11 cellular contexts compared by ENCODE assay signal in the genomic region with DNA sequence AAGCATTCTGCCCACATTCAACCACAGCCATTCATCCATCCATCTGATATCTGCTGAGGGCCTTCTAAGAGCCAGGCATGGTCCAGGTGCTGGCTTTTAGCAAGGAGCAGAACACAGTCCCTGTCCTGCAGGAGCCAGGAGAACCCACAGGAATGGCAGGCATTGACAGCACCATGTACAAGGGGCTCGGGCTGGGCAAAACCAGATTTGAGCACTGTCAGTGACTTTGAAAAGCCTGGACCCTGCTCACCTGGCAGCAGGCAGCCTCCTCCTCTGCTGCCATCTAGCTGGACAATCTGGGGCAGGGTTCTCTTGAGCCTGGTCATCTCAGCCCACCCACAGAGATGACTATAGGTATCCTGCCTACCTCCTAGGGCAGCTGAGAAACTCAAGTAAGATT.
DNase-seq lines count a peak whose midpoint lies in the region; TF ChIP-seq lines count a peak whose summit lies in the region.
"Had no signal": no experiment of that assay in that cellular context is flagged by ENCODE, and none has a peak within 500 bp of the region (broad histone marks: within the 10 kb centered on the region; RNA-seq: fewer than 3 reads in every experiment).

No MANE protein-coding gene starts in this region.

- peak overlapping the region in 1 of 3 experiments; percentile 55 for H3K4me3 Mint-ChIP-seq in nephron

- no peaks in the 10 kb centered on the region for H3K36me3 Mint-ChIP-seq in nephron (ENCODE audit: low read depth)

- H3K4me1 ChIP-seq in BE2C, result peaks cover 4% of the 10 kb centered on the region

- DNase-seq in BE2C (no peak), M059J (ENCODE audit: low read depth) (peak; percentile 40), ecto neural progenitor cell (ENCODE audit: low spot score) (peak; percentile 50), NCI-H1048 (lab: John Stamatoyannopoulos, UW) (no peak), dedifferentiated amniotic fluid mesenchymal stem cell (ENCODE audit: extremely low spot score) (no peak), NCI-H510A treated with DMSO at 0.1 percent for 48 hours (lab: John Stamatoyannopoulos, UW) (no peak), KBM-7 (no peak)
- DNase-seq: activated naive CD4-positive, alpha-beta T cell; GM23248; NCI-H2081 had no signal

- H3K36me3 ChIP-seq in BE2C, result no peaks in the 10 kb centered on the region

- H3K27ac Mint-ChIP-seq in nephron, result peak overlapping the region; percentile 93 to 98 (median 98)

- in situ Hi-C loops in KBM-7 (cut with MboI; ENCODE audit: low pct_unique_long_range_greater_than_20kb, low sequenced_read_pairs), result no loop called here

- H3K27me3 ChIP-seq in BE2C, result no peaks in the 10 kb centered on the region; the same call in 1 of the 2 replicates

- H3K4me1 Mint-ChIP-seq in nephron, result peaks cover 94% of the 10 kb centered on the region

- H3K9me3 ChIP-seq in BE2C, result no peaks in the 10 kb centered on the region

- H3K4me3 ChIP-seq in BE2C (ENCODE audit: low read depth, low read length), result no peak overlapping the region
- H3K4me3 ChIP-seq: GM23248 had no signal

- no peaks in the 10 kb centered on the region for H3K9me3 Mint-ChIP-seq in nephron

- H3K27me3 Mint-ChIP-seq in nephron (ENCODE audit: low read depth), result no peaks in the 10 kb centered on the region

- TF ChIP-seq CTCF in BE2C (IDR thresholded peaks at IDR 0.05; ENCODE audit: low read depth, low read length) (peak; percentile 16; the same call in 1 of the 2 replicates), nephron (IDR thresholded peaks at IDR 0.05; ENCODE audit: unreplicated experiment in 3 of 3) (no peak)

Comparison
In these comparisons a context has a peak if more than half of its experiments do, and no peak if none do; other contexts are left out.
1. DNase-seq: peak in M059J (single experiment) and ecto neural progenitor cell (single experiment); none in BE2C (single experiment), NCI-H1048 (single experiment), dedifferentiated amniotic fluid mesenchymal stem cell (single experiment), NCI-H510A treated with DMSO at 0.1 percent for 48 hours (single experiment) and KBM-7 (single experiment).